8 cellular contexts compared by ENCODE assay signal in the genomic region with DNA sequence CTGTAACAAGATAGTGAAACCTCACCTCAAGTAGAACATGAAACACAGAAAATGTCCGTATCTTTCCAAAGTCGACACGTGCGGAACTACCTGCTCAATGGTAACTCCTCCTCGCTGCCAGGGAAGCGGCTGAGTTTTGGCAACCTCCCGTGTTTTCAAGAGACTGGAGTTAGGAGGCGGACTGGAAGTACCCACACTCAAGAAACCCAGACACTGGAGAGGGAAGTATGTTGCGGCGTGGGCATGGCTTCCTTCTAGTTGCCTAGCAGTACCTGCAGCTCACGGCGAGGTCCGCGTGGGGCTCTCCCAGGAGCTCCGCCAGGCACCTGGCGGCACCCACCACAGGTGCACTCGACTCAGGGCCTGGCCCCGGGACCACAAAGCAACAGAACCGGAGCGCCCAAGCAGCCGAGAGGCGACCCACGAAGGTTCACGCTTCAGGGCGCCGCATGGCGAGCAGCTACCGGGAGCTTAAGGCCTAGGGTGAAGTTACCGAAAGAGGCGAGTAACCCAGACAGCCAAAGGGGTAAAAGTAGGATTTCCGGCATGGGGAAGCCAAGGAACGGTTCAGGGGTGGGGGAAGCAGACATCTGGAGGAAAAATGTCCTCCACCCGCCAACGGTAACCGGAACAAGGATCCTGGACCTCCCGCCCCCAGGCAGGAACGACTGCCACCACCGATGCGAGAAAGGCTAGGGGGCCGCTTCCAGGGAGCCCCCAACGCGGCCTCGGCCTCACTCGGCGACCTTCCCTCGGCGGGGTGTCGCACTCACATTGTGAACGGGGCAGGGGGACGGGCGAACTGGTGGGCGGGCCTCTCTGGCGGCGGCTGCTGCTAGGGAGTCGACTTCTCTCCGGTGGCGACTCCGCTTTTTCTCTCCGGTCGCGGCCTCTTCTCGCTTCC. TPM values are rescaled to one million over a fixed set of nuclear protein-coding genes. Genes with fewer than 3 reads are reported as not detected.
DNase-seq lines count a peak whose midpoint lies in the region; ATAC-seq and TF ChIP-seq lines count a peak whose summit lies in the region.

No MANE protein-coding gene starts in this region.

- ATAC-seq in HG03196 (IDR thresholded peaks at IDR 0.05; ENCODE audit: unreplicated experiment) (peak; percentile 26), PC-3 (peak; percentile 25)

- H3K4me3 ChIP-seq in PC-3 (ENCODE audit: low read length) (peak overlapping the region; percentile 95), foreskin fibroblast (ENCODE audit: low read depth in 1 of 2, low read length in 2 of 2) (peak overlapping the region; percentile 99 to 100), neuron (ENCODE audit: low read length) (peak overlapping the region; percentile 86), tibial artery (peak overlapping the region; percentile 80 to 97)

- peak overlapping the region; percentile 87 for H3K27ac ChIP-seq in PC-3 (ENCODE audit: low read length)
- H3K27ac ChIP-seq in tibial artery: peak overlapping the region; percentile 98 to 100

- H3K36me3 ChIP-seq in PC-3 (ENCODE audit: low read depth, low read length): peaks cover 13% of the 10 kb centered on the region
- peaks cover 10% of the 10 kb centered on the region for H3K36me3 ChIP-seq in neuron (ENCODE audit: insufficient read depth, low read length)
- no peaks in the 10 kb centered on the region for H3K36me3 ChIP-seq in tibial artery

- peaks cover 64% of the 10 kb centered on the region for H3K79me2 ChIP-seq in PC-3 (ENCODE audit: low read length)

- H3K4me1 ChIP-seq in PC-3 (ENCODE audit: insufficient read depth, low read length) (peaks cover 16% of the 10 kb centered on the region), neuron (ENCODE audit: insufficient read depth, low read length) (peaks cover 20% of the 10 kb centered on the region), tibial artery (peaks cover 0 to 53% (median 20%) of the 10 kb centered on the region in 4 donors)

- TF ChIP-seq CTCF in PC-3 (conservative IDR thresholded peaks at IDR 0.05; ENCODE audit: low read depth, low read length) (no peak), foreskin fibroblast (IDR thresholded peaks at IDR 0.05; ENCODE audit: low read depth, low read length) (no peak), tibial artery (IDR thresholded peaks at IDR 0.05) (peak in 1 of 2 experiments; percentile 9)

- BruUV-seq in PC-3 (replicated peaks; lab: Mats Ljungman, UMichigan): TSS peak; percentile 59

- DNase-seq in NCI-H345 (lab: John Stamatoyannopoulos, UW) (peak; percentile 48), NCI-H345 treated with DMSO at 0.1 percent for 48 hours (lab: John Stamatoyannopoulos, UW; ENCODE audit: unreplicated experiment) (no peak), PC-3 (peak; percentile 26), foreskin fibroblast (peak in 1 of 2 donors; percentile 50), tibial artery (peak; percentile 59 to 76)
- peak; percentile 46 for DNase-seq in activated T-helper 9 cell treated with anti-CD3 and anti-CD28 coated beads, Interleukin-2, amount 50 U/mL, for 16 hours (ENCODE audit: low read depth)

- H3K27me3 ChIP-seq in PC-3 (ENCODE audit: low read length) (no peaks in the 10 kb centered on the region), neuron (ENCODE audit: insufficient read depth, low read length) (no peaks in the 10 kb centered on the region), tibial artery (no peaks in the 10 kb centered on the region)

- intact Hi-C loops in PC-3 (cut with micrococcal nuclease): loop anchor here (1.0 to 2.0 kb wide), 3 partner anchors 37 to 50 kb away; partner anchors contain the start of gene NACA
- intact Hi-C loops in tibial artery (cut with DNase I; ENCODE audit: low total_unique reads): loop anchor here (2.0 to 5.0 kb wide), 2 partner anchors 37 to 40 kb away; partner anchors contain the start of genes ATP5F1B and NACA

- H3K9ac ChIP-seq in PC-3 (ENCODE audit: low read length): peak overlapping the region; percentile 99

- peaks cover 36% of the 10 kb centered on the region for H4K20me1 ChIP-seq in PC-3 (ENCODE audit: low read length)

- H3F3A ChIP-seq in PC-3 (ENCODE audit: low read length, unreplicated experiment): no peaks in the 10 kb centered on the region

- no peaks in the 10 kb centered on the region for H3K9me2 ChIP-seq in PC-3 (replicated peaks; ENCODE audit: low read length)

- POLR2A ChIA-PET in PC-3 (lab: Charles Lee; ENCODE audit: unreplicated experiment): interaction anchor here (0.6 to 1.0 kb wide), 5 partner anchors 44 to 1254 kb away, joined by 3 to 5 read pairs (median 4); partner anchors contain the start of genes ATP23 and STAT6

- CTCF ChIA-PET in PC-3 (lab: Charles Lee): interaction anchor here (0.6 to 1.4 kb wide), 2 partner anchors 51 to 607 kb away, joined by 10 to 12 read pairs; no protein-coding TSS in a partner anchor

- H2AFZ ChIP-seq in PC-3 (ENCODE audit: low read length) (0 out of 2 replicates have a peak overlapping the region, but pooled peaks have one; percentile 35), neuron (ENCODE audit: low read depth, low read length) (peak overlapping the region; percentile 64)

- H3K4me2 ChIP-seq in PC-3 (ENCODE audit: low read length): peak overlapping the region; percentile 94

- H3K9me3 ChIP-seq in PC-3 (ENCODE audit: low read length) (no peaks in the 10 kb centered on the region), neuron (ENCODE audit: low read length) (no peaks in the 10 kb centered on the region), tibial artery (no peaks in the 10 kb centered on the region)

RNA-seq across cellular contexts. Expression of gene PTGES3, which starts 0.6 kb away (rescaled TPM):
- total RNA-seq in PC-3 (2014; rRNA removed): 165 and 172 TPM in 2 replicates

RNA-seq across cellular contexts. Expression of gene NACA, which starts 37.6 kb away (rescaled TPM):
- total RNA-seq in PC-3 (2014; rRNA removed): 839 and 1,420 TPM in 2 replicates

RNA-seq across cellular contexts. Expression of gene ATP5F1B, which starts 41.7 kb away (rescaled TPM):
- 981 and 1,046 TPM in 2 replicates for total RNA-seq in PC-3 (2014; rRNA removed)

RNA-seq across cellular contexts. Expression of gene BAZ2A, which starts 57.4 kb away (rescaled TPM):
- 33.8 and 43.0 TPM in 2 replicates for total RNA-seq in PC-3 (2014; rRNA removed)
